In genomic region chr14:98551028-98551427, GRCh38 we compare ENCODE assay signal across 8 cellular contexts.
"Had no signal": no experiment of that assay in that cellular context is flagged by ENCODE, and none has a peak within 500 bp of the region (broad histone marks: within the 10 kb centered on the region; RNA-seq: fewer than 3 reads in every experiment).

No MANE protein-coding gene starts in this region.

- DNase-seq: GM23248, GOT3, H7, H9, HCEC 1CT, HFFc6 had no signal

- H3K4me1 Mint-ChIP-seq: GM23338, H9 had no signal

- ATAC-seq: GM23338, HCT116 had no signal

- H3K4me3 Mint-ChIP-seq: GM23338, H9, HFFc6 had no signal

- H3K27ac Mint-ChIP-seq: GM23338, H9, HFFc6 had no signal
